ENCODE assay signal across 28 cellular contexts in genomic region chr18:76610012-76610411, GRCh38.
"Had no signal": no experiment of that assay in that cellular context is flagged by ENCODE, and none has a peak within 500 bp of the region (broad histone marks: within the 10 kb centered on the region; RNA-seq: fewer than 3 reads in every experiment).

No MANE protein-coding gene starts in this region.

- H3K4me3 Mint-ChIP-seq: mesothelial cell of epicardium; naive B cell; natural killer cell; nephron progenitor cell; neural progenitor cell; stimulated activated naive B cell treated with anti-CD40 and anti-IgM and Interleukin-4, amounts not matched to agents 10 μg/mL and 1 μg/mL and 100 μg/mL, for 72 hours had no signal

- ATAC-seq: left colon; left lung; lower lobe of right lung; natural killer cell; stimulated activated naive B cell treated with anti-CD40 and anti-IgM and Interleukin-4, amounts not matched to agents 10 μg/mL and 1 μg/mL and 100 μg/mL, for 72 hours; stimulated activated naive CD8-positive, alpha-beta T cell treated with anti-CD3 and anti-CD28 coated beads, Interleukin-15, Interleukin-2, amounts not matched to agents 100 U/mL and 50 U/mL, for 24 hours had no signal

- H3K36me3 Mint-ChIP-seq: mesothelial cell of epicardium; naive B cell; natural killer cell; neural progenitor cell; stimulated activated naive B cell treated with anti-CD40 and anti-IgM and Interleukin-4, amounts not matched to agents 10 μg/mL and 1 μg/mL and 100 μg/mL, for 72 hours had no signal

- DNase-seq: hippocampal formation; left colon; left lung; lower lobe of right lung; mesendoderm; naive B cell; natural killer cell; nephron progenitor cell; occipital lobe; stimulated activated CD4-positive, alpha-beta T cell treated with anti-CD3 and anti-CD28 coated beads, Interleukin-12 subunit alpha, Interleukin-12 subunit beta, amount 100 ng/mL, for 4 hours; stimulated activated CD4-positive, alpha-beta T cell treated with anti-CD3 and anti-CD28 coated beads, Interleukin-15, amount 100 ng/mL, for 24 hours; stimulated activated CD4-positive, alpha-beta T cell treated with anti-CD3 and anti-CD28 coated beads, Interleukin-2, amount 100 ng/mL, for 24 hours; stimulated activated CD4-positive, alpha-beta T cell treated with anti-CD3 and anti-CD28 coated beads, Interleukin-4, amount 100 ng/mL, for 1 hour; stimulated activated naive B cell treated with anti-CD40 and anti-IgM and Interleukin-4, amounts not matched to agents 10 μg/mL and 1 μg/mL and 100 μg/mL, for 72 hours; stimulated activated naive CD8-positive, alpha-beta T cell treated with anti-CD3 and anti-CD28 coated beads, Interleukin-15, Interleukin-2, amounts not matched to agents 100 U/mL and 50 U/mL, for 24 hours; stomach; testis; thyroid gland; transverse colon; upper lobe of left lung had no signal

- H3K4me1 Mint-ChIP-seq: naive B cell; natural killer cell; stimulated activated naive B cell treated with anti-CD40 and anti-IgM and Interleukin-4, amounts not matched to agents 10 μg/mL and 1 μg/mL and 100 μg/mL, for 72 hours had no signal

- H3K9ac ChIP-seq: neural progenitor cell had no signal

- H3K4me1 ChIP-seq: left lung, lower lobe of right lung, neural progenitor cell, right atrium auricular region, thyroid gland, transverse colon, upper lobe of left lung, vagina had no signal

- H3K27ac ChIP-seq: left lung, lower lobe of right lung, neural progenitor cell, neutrophil, right atrium auricular region, skin epidermis, stomach, thyroid gland, transverse colon, upper lobe of left lung had no signal

- H3K4me3 ChIP-seq: left lung, lower lobe of right lung, neural progenitor cell, right atrium auricular region, skin epidermis, thyroid gland, transverse colon had no signal

- FAIRE-seq: keratinocyte had no signal

- H3K27me3 Mint-ChIP-seq: progenitor cell of endocrine pancreas had no signal

- H3K9me3 Mint-ChIP-seq: mesothelial cell of epicardium, natural killer cell had no signal

- H2AFZ ChIP-seq: neural progenitor cell had no signal

- H3K27ac Mint-ChIP-seq: mesothelial cell of epicardium; naive B cell; natural killer cell; progenitor cell of endocrine pancreas; stimulated activated naive B cell treated with anti-CD40 and anti-IgM and Interleukin-4, amounts not matched to agents 10 μg/mL and 1 μg/mL and 100 μg/mL, for 72 hours had no signal

- H3K27me3 ChIP-seq: left lung, neural progenitor cell, neutrophil, right atrium auricular region, stomach, testis, thyroid gland, transverse colon, upper lobe of left lung, vagina had no signal

- H3K9me3 ChIP-seq: left lung, lower lobe of right lung, neutrophil, right atrium auricular region, stomach, testis, thyroid gland, transverse colon, upper lobe of left lung, vagina had no signal

- H3K36me3 ChIP-seq: left lung, lower lobe of right lung, neural progenitor cell, neutrophil, right atrium auricular region, stomach, thyroid gland, transverse colon, upper lobe of left lung, vagina had no signal

- H3K4me2 ChIP-seq: neural progenitor cell had no signal
